In the genomic region with DNA sequence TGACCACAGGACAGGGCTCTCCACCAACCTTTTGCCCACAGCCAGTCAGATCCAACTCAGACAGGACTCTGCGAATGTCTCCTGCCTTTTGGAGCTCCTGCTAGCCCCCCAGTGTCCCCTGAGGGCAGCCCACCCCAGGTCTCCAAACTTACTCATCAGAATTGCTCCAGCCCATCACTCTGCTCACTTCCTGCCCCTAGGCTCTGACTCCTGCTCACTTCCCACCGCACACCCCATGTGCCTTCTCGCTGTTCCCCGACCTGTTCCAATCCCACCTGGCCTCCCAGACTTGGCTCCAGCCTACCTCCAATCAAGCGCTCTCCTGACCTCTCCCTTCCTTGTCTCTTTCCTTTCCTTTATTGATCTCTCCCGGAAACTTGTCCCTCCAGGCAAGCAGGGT, we compare ENCODE assay signal across 1 cellular context.
TF ChIP-seq lines count a peak whose summit lies in the region.

No MANE protein-coding gene starts in this region.

TF ChIP-seq in SK-N-SH, 30 proteins besides CTCF, POLR2A, EP300 and RAD21 (continued from another document):
- no peak for TF ChIP-seq IRF3 (IDR thresholded peaks at IDR 0.05; ENCODE audit: low read depth, low read length)
- no peak for TF ChIP-seq FOXJ3 (CRISPR knock-in tag; IDR thresholded peaks at IDR 0.05)
- no peak for TF ChIP-seq TCF12 (IDR thresholded peaks at IDR 0.05)
- no peak for TF ChIP-seq RFX5 (IDR thresholded peaks at IDR 0.05; ENCODE audit: low read length)
- TF ChIP-seq RXRA (IDR thresholded peaks at IDR 0.05; ENCODE audit: borderline replicate concordance, low read depth): no peak
- no peak for TF ChIP-seq YY1 (IDR thresholded peaks at IDR 0.05; ENCODE audit: low read depth)
- TF ChIP-seq, protein P1, sequence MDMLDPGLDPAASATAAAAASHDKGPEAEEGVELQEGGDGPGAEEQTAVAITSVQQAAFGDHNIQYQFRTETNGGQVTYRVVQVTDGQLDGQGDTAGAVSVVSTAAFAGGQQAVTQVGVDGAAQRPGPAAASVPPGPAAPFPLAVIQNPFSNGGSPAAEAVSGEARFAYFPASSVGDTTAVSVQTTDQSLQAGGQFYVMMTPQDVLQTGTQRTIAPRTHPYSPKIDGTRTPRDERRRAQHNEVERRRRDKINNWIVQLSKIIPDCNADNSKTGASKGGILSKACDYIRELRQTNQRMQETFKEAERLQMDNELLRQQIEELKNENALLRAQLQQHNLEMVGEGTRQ (IDR thresholded peaks at IDR 0.05; ENCODE audit: borderline replicate concordance, low read depth, low read length): no peak
- TF ChIP-seq REST (IDR thresholded peaks at IDR 0.05; ENCODE audit: low read depth, low read length): no peak
- TF ChIP-seq JUND (IDR thresholded peaks at IDR 0.05): no peak
- no peak for TF ChIP-seq SMC3 (IDR thresholded peaks at IDR 0.05; ENCODE audit: low read depth, low read length)
- TF ChIP-seq, protein P2, sequence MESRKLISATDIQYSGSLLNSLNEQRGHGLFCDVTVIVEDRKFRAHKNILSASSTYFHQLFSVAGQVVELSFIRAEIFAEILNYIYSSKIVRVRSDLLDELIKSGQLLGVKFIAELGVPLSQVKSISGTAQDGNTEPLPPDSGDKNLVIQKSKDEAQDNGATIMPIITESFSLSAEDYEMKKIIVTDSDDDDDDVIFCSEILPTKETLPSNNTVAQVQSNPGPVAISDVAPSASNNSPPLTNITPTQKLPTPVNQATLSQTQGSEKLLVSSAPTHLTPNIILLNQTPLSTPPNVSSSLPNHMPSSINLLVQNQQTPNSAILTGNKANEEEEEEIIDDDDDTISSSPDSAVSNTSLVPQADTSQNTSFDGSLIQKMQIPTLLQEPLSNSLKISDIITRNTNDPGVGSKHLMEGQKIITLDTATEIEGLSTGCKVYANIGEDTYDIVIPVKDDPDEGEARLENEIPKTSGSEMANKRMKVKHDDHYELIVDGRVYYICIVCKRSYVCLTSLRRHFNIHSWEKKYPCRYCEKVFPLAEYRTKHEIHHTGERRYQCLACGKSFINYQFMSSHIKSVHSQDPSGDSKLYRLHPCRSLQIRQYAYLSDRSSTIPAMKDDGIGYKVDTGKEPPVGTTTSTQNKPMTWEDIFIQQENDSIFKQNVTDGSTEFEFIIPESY (IDR thresholded peaks at IDR 0.05; ENCODE audit: borderline replicate concordance, low read depth): no peak
- TF ChIP-seq POLR2AphosphoS5 (IDR thresholded peaks at IDR 0.05; ENCODE audit: low read depth, low read length): no peak
